Comparison of ENCODE assay signal across 8 cellular contexts in genomic region chr7:155645652-155646051, GRCh38. TPM values are rescaled to one million over a fixed set of nuclear protein-coding genes. Genes with fewer than 3 reads are reported as not detected.
DNase-seq lines count a peak whose midpoint lies in the region; ATAC-seq, FAIRE-seq and TF ChIP-seq lines count a peak whose summit lies in the region.

No MANE protein-coding gene starts in this region.

- no peak for ATAC-seq in heart left ventricle
- ATAC-seq in left cardiac atrium = no peak
- no peak for ATAC-seq in GM12878
- no peak for ATAC-seq in GM18873 (IDR thresholded peaks at IDR 0.05; ENCODE audit: low FRiP score, unreplicated experiment)
- ATAC-seq in GM19395 (IDR thresholded peaks at IDR 0.05; ENCODE audit: unreplicated experiment) = no peak

- in situ Hi-C loops in GM12878 (cut with MboI) = no loop called here

- SMC1A ChIA-PET in GM12878 (lab: Charles Lee; ENCODE audit: uncharacterized antibody, unreplicated experiment) = no interaction called here

- H3K4me2 ChIP-seq in GM12878 (ENCODE audit: control insufficient read depth, insufficient read depth) = peak overlapping the region; percentile 17
- H3K4me2 ChIP-seq in mesenchymal stem cell (ENCODE audit: low read length, poor library complexity, severe bottlenecking) = peak overlapping the region; percentile 38

- no peak overlapping the region for H2AK5ac ChIP-seq in mesenchymal stem cell (ENCODE audit: low read length, severe bottlenecking)

- H3K79me1 ChIP-seq in mesenchymal stem cell (replicated peaks; ENCODE audit: low read length, poor library complexity, severe bottlenecking) = peaks cover 8% of the 10 kb centered on the region

- no peak for FAIRE-seq in GM12878 (lab: Jason Lieb, UNC)

- peaks cover 0 to 35% (median 22%) of the 10 kb centered on the region in 12 donors for H3K4me1 ChIP-seq in heart left ventricle
- H3K4me1 ChIP-seq in GM12878 (ENCODE audit: control insufficient read depth, insufficient read depth, low read length) = no peaks in the 10 kb centered on the region
- peaks cover 5% of the 10 kb centered on the region for H3K4me1 ChIP-seq in mesenchymal stem cell (ENCODE audit: control insufficient read depth, insufficient read depth, low read depth, low read length)
- peaks cover 34% of the 10 kb centered on the region for H3K4me1 ChIP-seq in vagina

- H3K18ac ChIP-seq in mesenchymal stem cell (ENCODE audit: low read depth in 1 of 2, low read length in 2 of 2) = no peak overlapping the region

- no peak overlapping the region for H2BK12ac ChIP-seq in mesenchymal stem cell (ENCODE audit: low read length in 2 of 2)

- H3K9me3 ChIP-seq in heart left ventricle (peaks cover 0 to 26% (median 15%) of the 10 kb centered on the region in 12 donors), GM12878 (replicated peaks; ENCODE audit: control insufficient read depth, insufficient read depth, low read length) (peaks cover 31% of the 10 kb centered on the region), mesenchymal stem cell (ENCODE audit: control insufficient read depth, low read length) (peaks cover 26% of the 10 kb centered on the region), vagina (peaks cover 4% of the 10 kb centered on the region)

- H2AFZ ChIP-seq in GM12878 (ENCODE audit: control insufficient read depth, low read depth, low read length) (no peak overlapping the region), mesenchymal stem cell (ENCODE audit: low read depth, low read length) (no peak overlapping the region)

- 14 to 25% (median 19%) methylated on average over 7 of the region's 7 CpGs for WGBS in heart left ventricle, 4 donors
- 26% methylated on average over 7 of the region's 7 CpGs for WGBS in GM12878 (ENCODE audit: insufficient coverage, insufficient replicate concordance, low lambda C conversion rate, missing lambda C conversion rate)
- WGBS in mesenchymal stem cell = 43% methylated on average over 6 of the region's 7 CpGs

- no peak for DNase-seq in heart left ventricle
- DNase-seq in left cardiac atrium = no peak
- no peak for DNase-seq in GM12878 (ENCODE audit: low read depth, low spot score)
- no peak for DNase-seq in mesenchymal stem cell
- DNase-seq in vagina (ENCODE audit: extremely low spot score in 2 of 2) = no peak
- DNase-seq in Ammon's horn (ENCODE audit: low spot score) = no peak

- TF ChIP-seq POLR2A in heart left ventricle (IDR thresholded peaks at IDR 0.05) = no peak
- TF ChIP-seq POLR2A in GM12878 (IDR thresholded peaks at IDR 0.05; ENCODE audit: low read depth, low read length) = no peak
- no peak for TF ChIP-seq POLR2A in vagina (IDR thresholded peaks at IDR 0.05)

- no peak overlapping the region for H2BK5ac ChIP-seq in mesenchymal stem cell (ENCODE audit: low read depth, low read length, poor library complexity, severe bottlenecking)

- no TSS peak for BruUV-seq in GM12878 (replicated peaks; lab: Mats Ljungman, UMichigan)

- H3K27me3 ChIP-seq in heart left ventricle (no peaks in the 10 kb centered on the region), GM12878 (replicated peaks in 1 of 2; ENCODE audit: control insufficient read depth in 2 of 2, insufficient read depth in 2 of 2, low read length in 1 of 2) (no peaks in the 10 kb centered on the region), mesenchymal stem cell (ENCODE audit: control insufficient read depth in 1 of 2, insufficient read depth in 1 of 2, low read length in 2 of 2) (no peaks in the 10 kb centered on the region), vagina (no peaks in the 10 kb centered on the region)

- no peak overlapping the region for H3K4ac ChIP-seq in mesenchymal stem cell (ENCODE audit: low read depth in 1 of 2, low read length in 2 of 2)

- H4K20me1 ChIP-seq in GM12878 (ENCODE audit: control insufficient read depth, insufficient read depth) = no peaks in the 10 kb centered on the region

- POLR2A ChIA-PET in GM12878 (lab: Charles Lee) = no interaction called here

- TF ChIP-seq RAD21 in GM12878 (IDR thresholded peaks at IDR 0.05; ENCODE audit: insufficient read depth, low read depth, low read length) = no peak

- no peak overlapping the region for H4K91ac ChIP-seq in mesenchymal stem cell (ENCODE audit: low read length)

- intact Hi-C loops in heart left ventricle (cut with DNase I) = loop anchor here in 3 of 10 donors (5.0 to 10.0 kb wide), 3 partner anchors 79 to 117 kb away; no protein-coding TSS in a partner anchor
- intact Hi-C loops in left cardiac atrium (cut with DNase I) = no loop called here
- intact Hi-C loops in GM12878 (cut with micrococcal nuclease; ENCODE audit: unreplicated experiment) = loop anchor here (2.0 to 10.0 kb wide), 4 partner anchors 15 to 441 kb away; no protein-coding TSS in a partner anchor
- intact Hi-C loops in vagina (cut with DNase I) = no loop called here

- no peak overlapping the region for H2BK120ac ChIP-seq in mesenchymal stem cell (ENCODE audit: low read depth, low read length)

- H3K14ac ChIP-seq in mesenchymal stem cell (ENCODE audit: low read length in 2 of 2) = no peak overlapping the region

- peak overlapping the region; percentile 74 to 100 (median 96) for H3K4me3 ChIP-seq in heart left ventricle
- H3K4me3 ChIP-seq in GM12878 = peak overlapping the region; percentile 80
- H3K4me3 ChIP-seq in mesenchymal stem cell (ENCODE audit: insufficient read depth in 1 of 2, low read depth in 1 of 2, low read length in 2 of 2) = peak overlapping the region in 1 of 2 experiments; percentile 98
- peak overlapping the region; percentile 93 to 98 for H3K4me3 ChIP-seq in vagina

- CTCF ChIA-PET in GM12878 (lab: Yijun Ruan, JAX) = no interaction called here

- H4K8ac ChIP-seq in mesenchymal stem cell (ENCODE audit: low read length) = no peak overlapping the region

- H3K36me3 ChIP-seq in heart left ventricle (peaks cover 0 to 39% (median 20%) of the 10 kb centered on the region in 9 donors), GM12878 (ENCODE audit: control insufficient read depth in 2 of 2, insufficient read depth in 2 of 2, low read length in 1 of 2) (peaks cover 0 to 15% of the 10 kb centered on the region in 2 experiments; a peak in 2 of 4 replicates), mesenchymal stem cell (ENCODE audit: control insufficient read depth in 1 of 2, insufficient read depth in 2 of 2, low read depth in 1 of 2, low read length in 2 of 2) (peaks cover 17 to 55% of the 10 kb centered on the region in 2 experiments), vagina (peaks cover 0 to 4% of the 10 kb centered on the region in 2 donors)

- H3K79me2 ChIP-seq in GM12878 (ENCODE audit: control insufficient read depth, insufficient read depth, low read length) = peaks cover 72% of the 10 kb centered on the region

- no peak overlapping the region for H3K23ac ChIP-seq in mesenchymal stem cell (ENCODE audit: low read length in 2 of 2)

- no peak overlapping the region for H2BK15ac ChIP-seq in mesenchymal stem cell (ENCODE audit: low read depth, poor library complexity, severe bottlenecking)

- no peak for TF ChIP-seq CTCF in heart left ventricle (IDR thresholded peaks at IDR 0.05)
- no peak for TF ChIP-seq CTCF in GM12878 (IDR thresholded peaks at IDR 0.05 in 2 of 3, conservative IDR thresholded peaks at IDR 0.05 in 1 of 3; ENCODE audit: control insufficient read depth in 2 of 3, extremely low read depth in 1 of 3, insufficient read depth in 1 of 3, low read depth in 3 of 3, low read length in 3 of 3)
- TF ChIP-seq CTCF in vagina (IDR thresholded peaks at IDR 0.05) = no peak

- TF ChIP-seq EP300 in GM12878 (IDR thresholded peaks at IDR 0.05; ENCODE audit: borderline replicate concordance in 1 of 2, control insufficient read depth in 1 of 2, low read depth in 2 of 2, low read length in 2 of 2) = no peak

- RAD21 ChIA-PET in GM12878 (lab: Charles Lee; ENCODE audit: unreplicated experiment) = no interaction called here

- H3K27ac ChIP-seq in heart left ventricle (peak overlapping the region in 1 of 12 donors; percentile 97), GM12878 (ENCODE audit: control insufficient read depth, insufficient read depth) (peak overlapping the region; percentile 96), mesenchymal stem cell (ENCODE audit: low read length, poor library complexity, severe bottlenecking) (no peak overlapping the region), vagina (no peak overlapping the region)

- peak overlapping the region; percentile 94; the same call in 1 of the 2 replicates for H3K9ac ChIP-seq in GM12878 (ENCODE audit: control insufficient read depth, insufficient read depth, low read length)
- peak overlapping the region; percentile 98 for H3K9ac ChIP-seq in mesenchymal stem cell (ENCODE audit: low read length)

TF ChIP-seq in GM12878, 131 proteins besides CTCF, POLR2A, EP300 and RAD21:
- no peak for TF ChIP-seq JUND (IDR thresholded peaks at IDR 0.05; ENCODE audit: low read depth, low read length)

RNA-seq across cellular contexts. Expression of gene RBM33, which starts 1.2 kb away (rescaled TPM):
- 10 to 100 TPM; 13.1 to 40.8 (median 35.8) TPM for total RNA-seq in heart left ventricle
- polyA plus RNA-seq in heart left ventricle = 10 to 100 TPM; 15.8 to 20.0 TPM
- 10 to 100 TPM; 34.2 to 41.5 TPM for total RNA-seq in left cardiac atrium
- 246 and 254 TPM in 2 replicates for total RNA-seq in GM12878 (2013; cell fraction: nucleolus; rRNA removed)
- 24.6 and 27.2 TPM in 2 replicates for total RNA-seq in GM12878 (2014; rRNA removed)
- total RNA-seq in GM12878 (2014; rRNA removed; fragmentation: Illumina TruSeq; extraction: Trizol) = 22.2 and 23.6 TPM in 2 replicates
- 62.0 and 67.2 TPM in 2 replicates for total RNA-seq in GM12878 (2021)
- 21.1 TPM for polyA plus RNA-seq in GM12878 (2011; ENCODE audit: low read depth)
- polyA plus RNA-seq in GM12878 (2011; rRNA removed) = 17.4 and 22.6 TPM in 2 replicates
- 12.2 and 15.6 TPM in 2 replicates for polyA plus RNA-seq in GM12878 (2011; cell fraction: cytosol; rRNA removed)
- 85.8 and 102 TPM in 2 replicates for polyA plus RNA-seq in GM12878 (2011; cell fraction: nucleus; rRNA removed)
- polyA plus RNA-seq in GM12878 (2012) = 30.2 and 32.3 TPM in 2 replicates
- 21.9 and 26.1 TPM in 2 replicates for polyA plus RNA-seq in GM12878 (2014; fragmentation: Illumina TruSeq; extraction: Trizol)
- 1 to 10 TPM; 4.7 to 5.6 TPM for polyA plus RNA-seq in GM12878 (2014; fragmentation: Nextera tagmentation; extraction: Ambion mirVana)
- polyA plus RNA-seq in GM12878 (2014; rRNA removed) = 25.1 and 32.9 TPM in 2 replicates
- 10 to 100 TPM; 55.5 to 60.3 TPM for polyA plus RNA-seq in GM12878 (2016; fragmentation: Nextera tagmentation; extraction: Ambion mirVana)
- polyA minus RNA-seq in GM12878 (2011; rRNA and poly(A)+ RNA removed) = 22.2 and 30.2 TPM in 2 replicates
- polyA minus RNA-seq in GM12878 (2011; cell fraction: cytosol; rRNA and poly(A)+ RNA removed) = 16.7 and 18.6 TPM in 2 replicates
- 45.2 and 78.7 TPM in 2 replicates for polyA minus RNA-seq in GM12878 (2011; cell fraction: nucleus; rRNA and poly(A)+ RNA removed)
- 22.3 TPM for polyA plus RNA-seq in mesenchymal stem cell (2013, experiment 1 of 2)
- 20.3 TPM for polyA plus RNA-seq in mesenchymal stem cell (2013, experiment 2 of 2)
- total RNA-seq in vagina = 63.8 TPM
